ENCODE assay signal across 19 cellular contexts in the genomic region with DNA sequence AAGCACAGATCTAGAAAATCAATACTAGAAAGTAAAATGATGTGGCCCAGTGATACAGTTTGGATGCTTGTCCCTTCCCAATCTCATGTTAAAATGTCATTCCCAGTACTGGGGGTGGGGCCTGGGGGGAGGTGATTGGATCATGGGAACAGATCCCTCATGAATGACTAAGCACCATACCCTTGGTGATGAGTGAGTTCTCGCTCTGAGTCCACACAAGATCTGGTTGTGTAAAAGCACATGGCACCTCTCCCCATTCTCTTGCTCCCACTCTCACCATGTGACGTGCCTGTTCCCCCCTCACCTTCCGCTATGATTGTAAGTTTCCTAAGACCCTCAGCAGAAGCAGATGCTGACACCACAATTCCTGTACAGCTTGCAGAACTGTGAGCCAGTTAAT.
DNase-seq lines count a peak whose midpoint lies in the region; ATAC-seq, FAIRE-seq and TF ChIP-seq lines count a peak whose summit lies in the region.
"Had no signal": no experiment of that assay in that cellular context is flagged by ENCODE, and none has a peak within 500 bp of the region (broad histone marks: within the 10 kb centered on the region; RNA-seq: fewer than 3 reads in every experiment).

No MANE protein-coding gene starts in this region.

- no TSS peak for BruUV-seq in HepG2 (replicated peaks; lab: Mats Ljungman, UMichigan)

- POLR2A ChIA-PET in HepG2 (lab: Yijun Ruan, JAX), result no interaction called here

- no peaks in the 10 kb centered on the region for H3K27me3 ChIP-seq in HepG2 (ENCODE audit: control insufficient read depth in 1 of 2, insufficient read depth in 2 of 2, low read length in 2 of 2)
- H3K27me3 ChIP-seq in right lobe of liver, result no peaks in the 10 kb centered on the region

- H3K4me3 ChIP-seq in HepG2 (replicated peaks in 1 of 3; ENCODE audit: insufficient read depth in 1 of 3, low read depth in 2 of 3, low read length in 3 of 3) (no peak overlapping the region), right lobe of liver (no peak overlapping the region)
- H3K4me3 ChIP-seq: PC-9, SK-N-MC had no signal

- H3K9ac ChIP-seq in HepG2 (ENCODE audit: insufficient read depth, low read depth, low read length), result no peak overlapping the region

- H4K20me1 ChIP-seq in HepG2 (ENCODE audit: insufficient read depth, low read length), result no peaks in the 10 kb centered on the region

- H3K9me3 Mint-ChIP-seq in activated CD8-positive, alpha-beta memory T cell treated with anti-CD3 and anti-CD28 coated beads, Interleukin-2, amount 10 ng/mL, durations not matched to agents 7 days and 5 days (ENCODE audit: low read depth), result peaks cover 5% of the 10 kb centered on the region

- H3K27ac Mint-ChIP-seq in activated CD8-positive, alpha-beta memory T cell treated with anti-CD3 and anti-CD28 coated beads, Interleukin-2, amount 10 ng/mL, durations not matched to agents 7 days and 5 days, result no peak overlapping the region
- H3K27ac Mint-ChIP-seq: IgD-negative memory B cell had no signal

- intact Hi-C loops in HepG2 (cut with micrococcal nuclease; ENCODE audit: unreplicated experiment), result no loop called here
- intact Hi-C loops in right lobe of liver (cut with DNase I), result no loop called here

- H3K4me1 ChIP-seq in HepG2 (ENCODE audit: insufficient read depth, low read length), result no peaks in the 10 kb centered on the region
- no peaks in the 10 kb centered on the region for H3K4me1 ChIP-seq in right lobe of liver

- no peak overlapping the region for H2AFZ ChIP-seq in HepG2 (ENCODE audit: low read length)
- H2AFZ ChIP-seq: PC-9 had no signal

- no peak overlapping the region for H3K27ac ChIP-seq in HepG2 (ENCODE audit: extremely low read length, insufficient read depth, low read length)
- H3K27ac ChIP-seq in right lobe of liver, result no peak overlapping the region
- H3K27ac ChIP-seq: C4-2B, PC-9, SK-N-MC had no signal

- no peak overlapping the region for H3K4me3 Mint-ChIP-seq in activated CD8-positive, alpha-beta memory T cell treated with anti-CD3 and anti-CD28 coated beads, Interleukin-2, amount 10 ng/mL, durations not matched to agents 7 days and 5 days

- no peaks in the 10 kb centered on the region for H3K27me3 Mint-ChIP-seq in activated CD8-positive, alpha-beta memory T cell treated with anti-CD3 and anti-CD28 coated beads, Interleukin-2, amount 10 ng/mL, durations not matched to agents 7 days and 5 days
- H3K27me3 Mint-ChIP-seq: IgD-negative memory B cell had no signal

- TF ChIP-seq CTCF in HepG2 (CRISPR knock-in tag; IDR thresholded peaks at IDR 0.05) (no peak), right lobe of liver (IDR thresholded peaks at IDR 0.05) (no peak)

- no peaks in the 10 kb centered on the region for H3K4me1 Mint-ChIP-seq in activated CD8-positive, alpha-beta memory T cell treated with anti-CD3 and anti-CD28 coated beads, Interleukin-2, amount 10 ng/mL, durations not matched to agents 7 days and 5 days
- H3K4me1 Mint-ChIP-seq: IgD-negative memory B cell had no signal

- in situ Hi-C loops in HepG2 (cut with HindIII; ENCODE audit: extremely low pct_ligation_motif_present, low pct_unique_long_range_greater_than_20kb), result no loop called here

- no peak for TF ChIP-seq RAD21 in HepG2 (CRISPR knock-in tag; IDR thresholded peaks at IDR 0.05)

- DNase-seq in HepG2 (ENCODE audit: low spot score) (no peak), right lobe of liver (no peak), RKO (ENCODE audit: low spot score) (peak; percentile 9), islet precursor cell (peak; percentile 55), GF-D8 (lab: John Stamatoyannopoulos, UW) (no peak), amniotic stem cell (lab: John Stamatoyannopoulos, UW) (no peak)
- DNase-seq in activated CD8-positive, alpha-beta memory T cell treated with anti-CD3 and anti-CD28 coated beads, Interleukin-2, amount 10 ng/mL, durations not matched to agents 7 days and 5 days, result no peak
- DNase-seq: COR-L47, MV-4-11, NCI-H1417 treated with DMSO at 0.1 percent for 48 hours, NCI-H2029 treated with DMSO at 0.1 percent for 48 hours, NCI-H526, PC-9, T-helper 1 cell had no signal

- TF ChIP-seq EP300 in HepG2 (IDR thresholded peaks at IDR 0.05; ENCODE audit: low read depth in 2 of 2, low read length in 2 of 2), result no peak
- TF ChIP-seq EP300 in HepG2 (CRISPR knock-in tag; IDR thresholded peaks at IDR 0.05; ENCODE audit: borderline replicate concordance), result no peak

- H3K9me3 ChIP-seq in HepG2 (ENCODE audit: low read length) (no peaks in the 10 kb centered on the region), right lobe of liver (no peaks in the 10 kb centered on the region)

- WGBS in HepG2 (ENCODE audit: low lambda C conversion rate), result 10% methylated on average over 3 of the region's 3 CpGs
- 65% methylated on average over 2 of the region's 3 CpGs for WGBS in right lobe of liver (ENCODE audit: insufficient coverage, low coverage, low lambda C conversion rate, missing lambda C conversion rate)

- no peak for ATAC-seq in HepG2
- ATAC-seq in right lobe of liver, result no peak
- ATAC-seq in activated CD8-positive, alpha-beta memory T cell treated with anti-CD3 and anti-CD28 coated beads, Interleukin-2, amount 10 ng/mL, durations not matched to agents 7 days and 5 days, result no peak
- no peak for ATAC-seq in GM18520 (IDR thresholded peaks at IDR 0.05; ENCODE audit: unreplicated experiment)

- TF ChIP-seq POLR2A in HepG2 (IDR thresholded peaks at IDR 0.05; ENCODE audit: insufficient read depth in 1 of 2, low read depth in 2 of 2, low read length in 2 of 2) (no peak), right lobe of liver (IDR thresholded peaks at IDR 0.05) (no peak)

- no peaks in the 10 kb centered on the region for H3K36me3 ChIP-seq in HepG2 (replicated peaks in 1 of 2; ENCODE audit: control insufficient read depth in 1 of 2, insufficient read depth in 2 of 2, low read length in 2 of 2)
- no peaks in the 10 kb centered on the region for H3K36me3 ChIP-seq in right lobe of liver

- no peaks in the 10 kb centered on the region for H3K36me3 Mint-ChIP-seq in activated CD8-positive, alpha-beta memory T cell treated with anti-CD3 and anti-CD28 coated beads, Interleukin-2, amount 10 ng/mL, durations not matched to agents 7 days and 5 days

- H3K4me2 ChIP-seq in HepG2 (ENCODE audit: low read depth, low read length), result no peak overlapping the region
- H3K4me2 ChIP-seq: PC-9 had no signal

- H3K79me2 ChIP-seq in HepG2 (ENCODE audit: insufficient read depth, low read length), result no peaks in the 10 kb centered on the region

- FAIRE-seq in HepG2 (lab: Jason Lieb, UNC), result no peak
- FAIRE-seq: A204.1 had no signal

- CTCF ChIA-PET in HepG2 (lab: Yijun Ruan, JAX; ENCODE audit: low intra/inter-chr PET ratio, low total read pairs), result no interaction called here
- CTCF ChIA-PET in activated CD8-positive, alpha-beta memory T cell treated with anti-CD3 and anti-CD28 coated beads, Interleukin-2, amount 10 ng/mL, durations not matched to agents 7 days and 5 days (lab: Charles Lee), result no interaction called here

TF ChIP-seq in HepG2, 621 proteins besides CTCF, POLR2A, EP300 and RAD21:
- TF ChIP-seq, protein P1, sequence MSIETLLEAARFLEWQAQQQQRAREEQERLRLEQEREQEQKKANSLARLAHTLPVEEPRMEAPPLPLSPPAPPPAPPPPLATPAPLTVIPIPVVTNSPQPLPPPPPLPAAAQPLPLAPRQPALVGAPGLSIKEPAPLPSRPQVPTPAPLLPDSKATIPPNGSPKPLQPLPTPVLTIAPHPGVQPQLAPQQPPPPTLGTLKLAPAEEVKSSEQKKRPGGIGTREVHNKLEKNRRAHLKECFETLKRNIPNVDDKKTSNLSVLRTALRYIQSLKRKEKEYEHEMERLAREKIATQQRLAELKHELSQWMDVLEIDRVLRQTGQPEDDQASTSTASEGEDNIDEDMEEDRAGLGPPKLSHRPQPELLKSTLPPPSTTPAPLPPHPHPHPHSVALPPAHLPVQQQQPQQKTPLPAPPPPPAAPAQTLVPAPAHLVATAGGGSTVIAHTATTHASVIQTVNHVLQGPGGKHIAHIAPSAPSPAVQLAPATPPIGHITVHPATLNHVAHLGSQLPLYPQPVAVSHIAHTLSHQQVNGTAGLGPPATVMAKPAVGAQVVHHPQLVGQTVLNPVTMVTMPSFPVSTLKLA (IDR thresholded peaks at IDR 0.05), result peak; percentile 67
- TF ChIP-seq JUND (CRISPR knock-in tag; IDR thresholded peaks at IDR 0.05), result no peak

Comparison
In these comparisons a context has a peak if more than half of its experiments do, and no peak if none do; other contexts are left out.
1. DNase-seq: peak in RKO (single experiment) and islet precursor cell (single experiment); none in HepG2 (single experiment), right lobe of liver (0 of 3), activated CD8-positive, alpha-beta memory T cell treated with anti-CD3 and anti-CD28 coated beads, Interleukin-2, amount 10 ng/mL, durations not matched to agents 7 days and 5 days (single experiment), GF-D8 (single experiment) and amniotic stem cell (single experiment).